24 cellular contexts compared by ENCODE assay signal in the genomic region with DNA sequence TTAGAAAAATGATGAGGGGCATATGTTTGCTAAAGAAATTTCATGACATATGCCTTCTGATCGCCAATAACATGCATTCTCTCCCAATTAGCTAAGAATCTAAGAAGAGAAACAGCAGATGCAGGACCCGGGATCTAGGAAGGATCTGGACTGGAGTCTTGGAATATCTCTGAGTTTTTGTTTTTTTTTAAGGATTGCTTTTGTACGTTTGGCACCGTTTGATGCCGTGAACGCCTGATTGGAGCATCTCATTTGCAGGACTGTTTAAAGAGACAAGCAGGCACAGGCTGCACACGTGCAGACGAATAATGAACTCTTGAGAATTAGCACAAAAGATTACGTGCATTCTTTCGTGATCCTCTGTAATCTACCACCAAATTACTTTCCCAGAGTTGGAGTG. TPM values are rescaled to one million over a fixed set of nuclear protein-coding genes. Genes with fewer than 3 reads are reported as not detected.
DNase-seq lines count a peak whose midpoint lies in the region; TF ChIP-seq lines count a peak whose summit lies in the region.
"Had no signal": no experiment of that assay in that cellular context is flagged by ENCODE, and none has a peak within 500 bp of the region (broad histone marks: within the 10 kb centered on the region; RNA-seq: fewer than 3 reads in every experiment).

No MANE protein-coding gene starts in this region.

- peak overlapping the region; percentile 41 to 98 (median 77) for H3K27ac Mint-ChIP-seq in brain
- H3K27ac Mint-ChIP-seq: CD8-positive, alpha-beta T cell had no signal

- H3K4me1 ChIP-seq in breast epithelium = no peaks in the 10 kb centered on the region
- no peaks in the 10 kb centered on the region for H3K4me1 ChIP-seq in effector memory CD4-positive, alpha-beta T cell (ENCODE audit: control insufficient read depth, insufficient read depth, low read length, poor library complexity, severe bottlenecking)
- H3K4me1 ChIP-seq: Caco-2, SJCRH30 had no signal

- no peaks in the 10 kb centered on the region for H3K36me3 Mint-ChIP-seq in brain
- H3K36me3 Mint-ChIP-seq: CD8-positive, alpha-beta T cell; IgD-negative memory B cell had no signal

- TF ChIP-seq POLR2A in breast epithelium (IDR thresholded peaks at IDR 0.05) = no peak

- H3K27ac ChIP-seq in breast epithelium = no peak overlapping the region
- H3K27ac ChIP-seq in effector memory CD4-positive, alpha-beta T cell (ENCODE audit: insufficient read depth, low read length, poor library complexity, severe bottlenecking) = no peak overlapping the region
- H3K27ac ChIP-seq: C4-2B, HL-60, KMS-11, PC-9, SJCRH30 had no signal

- H3K4me3 Mint-ChIP-seq in brain = peak overlapping the region in 4 of 5 experiments; percentile 2 to 78 (median 56)
- H3K4me3 Mint-ChIP-seq: CD8-positive, alpha-beta T cell; IgD-negative memory B cell had no signal

- no peaks in the 10 kb centered on the region for H3K27me3 ChIP-seq in breast epithelium
- H3K27me3 ChIP-seq in effector memory CD4-positive, alpha-beta T cell (replicated peaks; ENCODE audit: control insufficient read depth, insufficient read depth, low read length, poor library complexity, severe bottlenecking) = peaks cover 7% of the 10 kb centered on the region
- H3K27me3 ChIP-seq: SJCRH30 had no signal

- H3K9me3 ChIP-seq in breast epithelium = no peaks in the 10 kb centered on the region
- H3K9me3 ChIP-seq in effector memory CD4-positive, alpha-beta T cell (ENCODE audit: control insufficient read depth, low read length) = no peaks in the 10 kb centered on the region
- H3K9me3 ChIP-seq: Caco-2, SJCRH30 had no signal

- H3K4me3 ChIP-seq in fibroblast of villous mesenchyme (ENCODE audit: low read depth, low read length) (no peak overlapping the region), breast epithelium (no peak overlapping the region)
- no peak overlapping the region for H3K4me3 ChIP-seq in effector memory CD4-positive, alpha-beta T cell (ENCODE audit: insufficient read depth, low read depth, low read length, poor library complexity, severe bottlenecking)
- H3K4me3 ChIP-seq: PC-9, SJCRH30 had no signal

- TF ChIP-seq CTCF in brain (conservative IDR thresholded peaks at IDR 0.05) = no peak
- no peak for TF ChIP-seq CTCF in fibroblast of villous mesenchyme (IDR thresholded peaks at IDR 0.05; ENCODE audit: insufficient read depth, low read depth, low read length)
- no peak for TF ChIP-seq CTCF in breast epithelium (IDR thresholded peaks at IDR 0.05)

- H3K4me1 Mint-ChIP-seq in brain = peaks cover 97% of the 10 kb centered on the region
- H3K4me1 Mint-ChIP-seq: IgD-negative memory B cell had no signal

- H3K9me3 Mint-ChIP-seq in brain = no peaks in the 10 kb centered on the region
- H3K9me3 Mint-ChIP-seq: CD8-positive, alpha-beta T cell; IgD-negative memory B cell had no signal

- DNase-seq in NCI-H82 (lab: John Stamatoyannopoulos, UW) = peak; percentile 37
- no peak for DNase-seq in NCI-H82 treated with DMSO at 0.1 percent for 48 hours (lab: John Stamatoyannopoulos, UW; ENCODE audit: unreplicated experiment)
- peak; percentile 62 for DNase-seq in fibroblast of villous mesenchyme (ENCODE audit: low read depth)
- DNase-seq in breast epithelium (ENCODE audit: low spot score in 2 of 2) = no peak
- DNase-seq in NCI-H1092 (lab: John Stamatoyannopoulos, UW) = no peak
- DNase-seq in effector memory CD4-positive, alpha-beta T cell = no peak
- DNase-seq: AML-193; CD8-positive, alpha-beta T cell; DMS 273 treated with DMSO at 0.1 percent for 48 hours; DMS79; EL; NCI-H1048; NCI-H1417 treated with DMSO at 0.1 percent for 48 hours; NCI-H187 treated with DMSO at 0.1 percent for 48 hours; NCI-H510A; NCI-H774; PC-9; SJCRH30 had no signal

- intact Hi-C loops in breast epithelium (cut with DNase I; ENCODE audit: low total_unique reads) = no loop called here

- no peaks in the 10 kb centered on the region for H3K36me3 ChIP-seq in breast epithelium
- no peaks in the 10 kb centered on the region for H3K36me3 ChIP-seq in effector memory CD4-positive, alpha-beta T cell (ENCODE audit: control insufficient read depth, insufficient read depth, low read length)
- H3K36me3 ChIP-seq: SJCRH30 had no signal

- H3K27me3 Mint-ChIP-seq in brain = peaks cover 5% of the 10 kb centered on the region

RNA-seq across cellular contexts. Expression of gene EML1, which starts 13.6 kb away (rescaled TPM):
- 13.4 TPM for polyA plus RNA-seq in brain (ENCODE audit: insufficient read depth, low read depth, low replicate concordance)
- 23.8 and 34.5 TPM in 2 replicates for total RNA-seq in fibroblast of villous mesenchyme
- total RNA-seq in breast epithelium = 10 to 100 TPM; 11.3 to 26.1 (median 25.9) TPM
- total RNA-seq: CD8-positive, alpha-beta T cell had no signal
- polyA plus RNA-seq: IgD-negative memory B cell had no signal

Comparison
In these comparisons a context has a peak if more than half of its experiments do, and no peak if none do; other contexts are left out.
1. DNase-seq: peak in NCI-H82 (single experiment) and fibroblast of villous mesenchyme (single experiment); none in NCI-H82 treated with DMSO at 0.1 percent for 48 hours (single experiment), breast epithelium (0 of 2), NCI-H1092 (single experiment) and effector memory CD4-positive, alpha-beta T cell (0 of 3).